In the genomic region with DNA sequence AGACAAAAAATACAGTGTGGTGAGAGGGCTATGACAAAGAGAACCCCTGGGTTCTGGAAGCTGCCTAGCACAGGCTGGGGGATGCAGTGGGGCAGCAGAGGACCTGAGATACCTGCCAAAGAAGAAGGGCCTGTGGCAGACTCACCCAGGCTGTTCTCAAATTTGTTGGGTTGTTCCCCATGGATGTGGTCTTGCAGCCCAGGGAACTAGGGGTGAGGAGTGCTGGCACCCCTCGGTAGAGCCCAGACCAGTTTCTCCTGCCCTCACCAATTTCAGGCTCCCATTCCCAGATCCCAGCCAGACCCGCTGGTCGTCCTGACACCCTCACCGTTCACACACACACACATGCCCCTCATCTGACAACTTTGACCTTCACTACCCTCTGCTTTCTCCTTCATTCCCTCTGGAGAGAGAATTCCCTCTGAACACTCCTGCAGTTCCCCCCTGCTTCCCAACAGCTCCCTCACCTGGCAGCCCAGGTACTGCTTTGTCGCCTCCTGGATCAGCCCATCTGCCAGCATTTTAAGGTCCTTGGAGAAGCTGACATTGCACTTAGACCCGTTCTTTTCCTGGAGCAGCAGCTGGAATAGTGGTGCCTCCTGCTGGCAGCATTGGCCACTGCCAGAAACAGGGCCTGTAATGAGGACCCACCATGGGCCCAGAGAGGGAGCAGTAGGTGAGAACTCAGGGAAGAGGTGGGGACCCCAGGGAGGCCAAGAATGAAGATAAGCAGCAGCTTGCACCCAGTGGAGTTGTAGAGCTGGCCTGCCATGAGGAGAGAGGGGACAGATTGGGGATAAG, we compare ENCODE assay signal across 3 cellular contexts.
TF ChIP-seq lines count a peak whose summit lies in the region.

No MANE protein-coding gene starts in this region.

TF ChIP-seq in HEK293T, 16 proteins besides CTCF, POLR2A, EP300 and RAD21:
- TF ChIP-seq HDGF (IDR thresholded peaks at IDR 0.05; ENCODE audit: borderline replicate concordance) (0 out of 2 replicates have a peak, but pooled peaks have one; percentile 45), ARNT (IDR thresholded peaks at IDR 0.05) (no peak), SP1 (IDR thresholded peaks at IDR 0.05) (no peak)

TF ChIP-seq in WTC11, 78 proteins besides CTCF, POLR2A, EP300 and RAD21 (continues in another document):
- TF ChIP-seq, protein P1, sequence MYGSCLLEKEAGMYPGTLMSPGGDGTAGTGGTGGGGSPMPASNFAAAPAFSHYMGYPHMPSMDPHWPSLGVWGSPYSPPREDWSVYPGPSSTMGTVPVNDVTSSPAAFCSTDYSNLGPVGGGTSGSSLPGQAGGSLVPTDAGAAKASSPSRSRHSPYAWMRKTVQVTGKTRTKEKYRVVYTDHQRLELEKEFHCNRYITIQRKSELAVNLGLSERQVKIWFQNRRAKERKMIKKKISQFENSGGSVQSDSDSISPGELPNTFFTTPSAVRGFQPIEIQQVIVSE (CRISPR knock-in tag; IDR thresholded peaks at IDR 0.05; ENCODE audit: borderline replicate concordance) = no peak
- TF ChIP-seq NFYB (CRISPR knock-in tag; conservative IDR thresholded peaks at IDR 0.05; ENCODE audit: low read depth) = no peak
- TF ChIP-seq, protein P2, sequence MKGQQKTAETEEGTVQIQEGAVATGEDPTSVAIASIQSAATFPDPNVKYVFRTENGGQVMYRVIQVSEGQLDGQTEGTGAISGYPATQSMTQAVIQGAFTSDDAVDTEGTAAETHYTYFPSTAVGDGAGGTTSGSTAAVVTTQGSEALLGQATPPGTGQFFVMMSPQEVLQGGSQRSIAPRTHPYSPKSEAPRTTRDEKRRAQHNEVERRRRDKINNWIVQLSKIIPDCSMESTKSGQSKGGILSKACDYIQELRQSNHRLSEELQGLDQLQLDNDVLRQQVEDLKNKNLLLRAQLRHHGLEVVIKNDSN (CRISPR knock-in tag; IDR thresholded peaks at IDR 0.05) = no peak
- no peak; the same call in 1 of the 2 replicates for TF ChIP-seq TEAD1 (CRISPR knock-in tag; IDR thresholded peaks at IDR 0.05)
- TF ChIP-seq ZNF121 (CRISPR knock-in tag; IDR thresholded peaks at IDR 0.05) = peak; percentile 29; the same call in 1 of the 2 replicates
- TF ChIP-seq JUN (CRISPR knock-in tag; IDR thresholded peaks at IDR 0.05) = no peak
- TF ChIP-seq ELF4 (CRISPR knock-in tag; IDR thresholded peaks at IDR 0.05; ENCODE audit: low read depth) = no peak
- TF ChIP-seq, protein P3, sequence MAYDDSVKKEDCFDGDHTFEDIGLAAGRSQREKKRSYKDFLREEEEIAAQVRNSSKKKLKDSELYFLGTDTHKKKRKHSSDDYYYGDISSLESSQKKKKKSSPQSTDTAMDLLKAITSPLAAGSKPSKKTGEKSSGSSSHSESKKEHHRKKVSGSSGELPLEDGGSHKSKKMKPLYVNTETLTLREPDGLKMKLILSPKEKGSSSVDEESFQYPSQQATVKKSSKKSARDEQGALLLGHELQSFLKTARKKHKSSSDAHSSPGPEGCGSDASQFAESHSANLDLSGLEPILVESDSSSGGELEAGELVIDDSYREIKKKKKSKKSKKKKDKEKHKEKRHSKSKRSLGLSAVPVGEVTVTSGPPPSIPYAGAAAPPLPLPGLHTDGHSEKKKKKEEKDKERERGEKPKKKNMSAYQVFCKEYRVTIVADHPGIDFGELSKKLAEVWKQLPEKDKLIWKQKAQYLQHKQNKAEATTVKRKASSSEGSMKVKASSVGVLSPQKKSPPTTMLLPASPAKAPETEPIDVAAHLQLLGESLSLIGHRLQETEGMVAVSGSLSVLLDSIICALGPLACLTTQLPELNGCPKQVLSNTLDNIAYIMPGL (CRISPR knock-in tag; IDR thresholded peaks at IDR 0.05) = peak; percentile 81; the same call in 1 of the 2 replicates
- TF ChIP-seq, protein P4, sequence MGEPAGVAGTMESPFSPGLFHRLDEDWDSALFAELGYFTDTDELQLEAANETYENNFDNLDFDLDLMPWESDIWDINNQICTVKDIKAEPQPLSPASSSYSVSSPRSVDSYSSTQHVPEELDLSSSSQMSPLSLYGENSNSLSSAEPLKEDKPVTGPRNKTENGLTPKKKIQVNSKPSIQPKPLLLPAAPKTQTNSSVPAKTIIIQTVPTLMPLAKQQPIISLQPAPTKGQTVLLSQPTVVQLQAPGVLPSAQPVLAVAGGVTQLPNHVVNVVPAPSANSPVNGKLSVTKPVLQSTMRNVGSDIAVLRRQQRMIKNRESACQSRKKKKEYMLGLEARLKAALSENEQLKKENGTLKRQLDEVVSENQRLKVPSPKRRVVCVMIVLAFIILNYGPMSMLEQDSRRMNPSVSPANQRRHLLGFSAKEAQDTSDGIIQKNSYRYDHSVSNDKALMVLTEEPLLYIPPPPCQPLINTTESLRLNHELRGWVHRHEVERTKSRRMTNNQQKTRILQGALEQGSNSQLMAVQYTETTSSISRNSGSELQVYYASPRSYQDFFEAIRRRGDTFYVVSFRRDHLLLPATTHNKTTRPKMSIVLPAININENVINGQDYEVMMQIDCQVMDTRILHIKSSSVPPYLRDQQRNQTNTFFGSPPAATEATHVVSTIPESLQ (CRISPR knock-in tag; IDR thresholded peaks at IDR 0.05) = no peak
- no peak for TF ChIP-seq FOXJ3 (CRISPR knock-in tag; IDR thresholded peaks at IDR 0.05; ENCODE audit: borderline replicate concordance)
- TF ChIP-seq SP1 (CRISPR knock-in tag; conservative IDR thresholded peaks at IDR 0.05) = peak; percentile 59; the same call in 1 of the 2 replicates
- TF ChIP-seq FOXK1 (CRISPR knock-in tag; IDR thresholded peaks at IDR 0.05) = 0 out of 2 replicates have a peak, but pooled peaks have one; percentile 19
- no peak for TF ChIP-seq ZNF219 (CRISPR knock-in tag; IDR thresholded peaks at IDR 0.05; ENCODE audit: borderline replicate concordance)
- TF ChIP-seq, protein P5, sequence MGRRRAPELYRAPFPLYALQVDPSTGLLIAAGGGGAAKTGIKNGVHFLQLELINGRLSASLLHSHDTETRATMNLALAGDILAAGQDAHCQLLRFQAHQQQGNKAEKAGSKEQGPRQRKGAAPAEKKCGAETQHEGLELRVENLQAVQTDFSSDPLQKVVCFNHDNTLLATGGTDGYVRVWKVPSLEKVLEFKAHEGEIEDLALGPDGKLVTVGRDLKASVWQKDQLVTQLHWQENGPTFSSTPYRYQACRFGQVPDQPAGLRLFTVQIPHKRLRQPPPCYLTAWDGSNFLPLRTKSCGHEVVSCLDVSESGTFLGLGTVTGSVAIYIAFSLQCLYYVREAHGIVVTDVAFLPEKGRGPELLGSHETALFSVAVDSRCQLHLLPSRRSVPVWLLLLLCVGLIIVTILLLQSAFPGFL (CRISPR knock-in tag; IDR thresholded peaks at IDR 0.05; ENCODE audit: borderline replicate concordance) = no peak
- TF ChIP-seq, protein P6, sequence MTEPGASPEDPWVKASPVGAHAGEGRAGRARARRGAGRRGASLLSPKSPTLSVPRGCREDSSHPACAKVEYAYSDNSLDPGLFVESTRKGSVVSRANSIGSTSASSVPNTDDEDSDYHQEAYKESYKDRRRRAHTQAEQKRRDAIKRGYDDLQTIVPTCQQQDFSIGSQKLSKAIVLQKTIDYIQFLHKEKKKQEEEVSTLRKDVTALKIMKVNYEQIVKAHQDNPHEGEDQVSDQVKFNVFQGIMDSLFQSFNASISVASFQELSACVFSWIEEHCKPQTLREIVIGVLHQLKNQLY (CRISPR knock-in tag; IDR thresholded peaks at IDR 0.05) = no peak
- TF ChIP-seq, protein P7, sequence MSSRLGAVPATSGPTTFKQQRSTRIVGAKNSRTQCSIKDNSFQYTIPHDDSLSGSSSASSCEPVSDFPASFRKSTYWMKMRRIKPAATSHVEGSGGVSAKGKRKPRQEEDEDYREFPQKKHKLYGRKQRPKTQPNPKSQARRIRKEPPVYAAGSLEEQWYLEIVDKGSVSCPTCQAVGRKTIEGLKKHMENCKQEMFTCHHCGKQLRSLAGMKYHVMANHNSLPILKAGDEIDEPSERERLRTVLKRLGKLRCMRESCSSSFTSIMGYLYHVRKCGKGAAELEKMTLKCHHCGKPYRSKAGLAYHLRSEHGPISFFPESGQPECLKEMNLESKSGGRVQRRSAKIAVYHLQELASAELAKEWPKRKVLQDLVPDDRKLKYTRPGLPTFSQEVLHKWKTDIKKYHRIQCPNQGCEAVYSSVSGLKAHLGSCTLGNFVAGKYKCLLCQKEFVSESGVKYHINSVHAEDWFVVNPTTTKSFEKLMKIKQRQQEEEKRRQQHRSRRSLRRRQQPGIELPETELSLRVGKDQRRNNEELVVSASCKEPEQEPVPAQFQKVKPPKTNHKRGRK (CRISPR knock-in tag; IDR thresholded peaks at IDR 0.05; ENCODE audit: borderline replicate concordance) = no peak
- no peak for TF ChIP-seq ZNF671 (CRISPR knock-in tag; IDR thresholded peaks at IDR 0.05)

TF ChIP-seq in HepG2, 621 proteins besides CTCF, POLR2A, EP300 and RAD21 (continues in another document):
- TF ChIP-seq STAG1 (CRISPR knock-in tag; IDR thresholded peaks at IDR 0.05) (peak; percentile 79), ZNF343 (CRISPR knock-in tag; IDR thresholded peaks at IDR 0.05) (no peak), ZNF24 (IDR thresholded peaks at IDR 0.05) (no peak), RBAK (CRISPR knock-in tag; IDR thresholded peaks at IDR 0.05) (no peak), JUN (CRISPR knock-in tag; IDR thresholded peaks at IDR 0.05) (no peak), ZNF570 (CRISPR knock-in tag; IDR thresholded peaks at IDR 0.05; ENCODE audit: borderline replicate concordance) (no peak), EEA1 (CRISPR knock-in tag; IDR thresholded peaks at IDR 0.05; ENCODE audit: borderline replicate concordance) (no peak), RFXANK (CRISPR knock-in tag; IDR thresholded peaks at IDR 0.05) (no peak), MIER2 (CRISPR knock-in tag; IDR thresholded peaks at IDR 0.05) (peak; percentile 38; the same call in 1 of the 2 replicates)
- TF ChIP-seq, protein P8, sequence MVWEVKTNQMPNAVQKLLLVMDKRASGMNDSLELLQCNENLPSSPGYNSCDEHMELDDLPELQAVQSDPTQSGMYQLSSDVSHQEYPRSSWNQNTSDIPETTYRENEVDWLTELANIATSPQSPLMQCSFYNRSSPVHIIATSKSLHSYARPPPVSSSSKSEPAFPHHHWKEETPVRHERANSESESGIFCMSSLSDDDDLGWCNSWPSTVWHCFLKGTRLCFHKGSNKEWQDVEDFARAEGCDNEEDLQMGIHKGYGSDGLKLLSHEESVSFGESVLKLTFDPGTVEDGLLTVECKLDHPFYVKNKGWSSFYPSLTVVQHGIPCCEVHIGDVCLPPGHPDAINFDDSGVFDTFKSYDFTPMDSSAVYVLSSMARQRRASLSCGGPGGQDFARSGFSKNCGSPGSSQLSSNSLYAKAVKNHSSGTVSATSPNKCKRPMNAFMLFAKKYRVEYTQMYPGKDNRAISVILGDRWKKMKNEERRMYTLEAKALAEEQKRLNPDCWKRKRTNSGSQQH (CRISPR knock-in tag; IDR thresholded peaks at IDR 0.05; ENCODE audit: low read depth) = no peak
- TF ChIP-seq, protein P9, sequence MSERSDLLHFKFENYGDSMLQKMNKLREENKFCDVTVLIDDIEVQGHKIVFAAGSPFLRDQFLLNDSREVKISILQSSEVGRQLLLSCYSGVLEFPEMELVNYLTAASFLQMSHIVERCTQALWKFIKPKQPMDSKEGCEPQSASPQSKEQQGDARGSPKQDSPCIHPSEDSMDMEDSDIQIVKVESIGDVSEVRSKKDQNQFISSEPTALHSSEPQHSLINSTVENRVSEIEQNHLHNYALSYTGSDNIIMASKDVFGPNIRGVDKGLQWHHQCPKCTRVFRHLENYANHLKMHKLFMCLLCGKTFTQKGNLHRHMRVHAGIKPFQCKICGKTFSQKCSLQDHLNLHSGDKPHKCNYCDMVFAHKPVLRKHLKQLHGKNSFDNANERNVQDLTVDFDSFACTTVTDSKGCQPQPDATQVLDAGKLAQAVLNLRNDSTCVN (CRISPR knock-in tag; IDR thresholded peaks at IDR 0.05; ENCODE audit: borderline replicate concordance) = no peak
- TF ChIP-seq, protein P10, sequence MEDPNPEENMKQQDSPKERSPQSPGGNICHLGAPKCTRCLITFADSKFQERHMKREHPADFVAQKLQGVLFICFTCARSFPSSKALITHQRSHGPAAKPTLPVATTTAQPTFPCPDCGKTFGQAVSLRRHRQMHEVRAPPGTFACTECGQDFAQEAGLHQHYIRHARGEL (CRISPR knock-in tag; IDR thresholded peaks at IDR 0.05) = no peak
- TF ChIP-seq, protein P6 (CRISPR knock-in tag; IDR thresholded peaks at IDR 0.05) = 0 out of 2 replicates have a peak, but pooled peaks have one; percentile 29
- TF ChIP-seq, protein P11, sequence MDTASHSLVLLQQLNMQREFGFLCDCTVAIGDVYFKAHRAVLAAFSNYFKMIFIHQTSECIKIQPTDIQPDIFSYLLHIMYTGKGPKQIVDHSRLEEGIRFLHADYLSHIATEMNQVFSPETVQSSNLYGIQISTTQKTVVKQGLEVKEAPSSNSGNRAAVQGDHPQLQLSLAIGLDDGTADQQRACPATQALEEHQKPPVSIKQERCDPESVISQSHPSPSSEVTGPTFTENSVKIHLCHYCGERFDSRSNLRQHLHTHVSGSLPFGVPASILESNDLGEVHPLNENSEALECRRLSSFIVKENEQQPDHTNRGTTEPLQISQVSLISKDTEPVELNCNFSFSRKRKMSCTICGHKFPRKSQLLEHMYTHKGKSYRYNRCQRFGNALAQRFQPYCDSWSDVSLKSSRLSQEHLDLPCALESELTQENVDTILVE (CRISPR knock-in tag; IDR thresholded peaks at IDR 0.05) = peak; percentile 44; the same call in 1 of the 2 replicates
